In genomic region chr5:16774806-16775205, GRCh38 we compare ENCODE assay signal across 1 cellular context.
TF ChIP-seq lines count a peak whose summit lies in the region.

No MANE protein-coding gene starts in this region.

TF ChIP-seq in WTC11, 78 proteins besides CTCF, POLR2A, EP300 and RAD21 (continued from another document):
- peak; percentile 93 for TF ChIP-seq GABPB1 (CRISPR knock-in tag; IDR thresholded peaks at IDR 0.05)
